ENCODE assay signal across 19 cellular contexts in genomic region chr12:51192284-51192671, GRCh38.
"Had no signal": no experiment of that assay in that cellular context is flagged by ENCODE, and none has a peak within 500 bp of the region (broad histone marks: within the 10 kb centered on the region; RNA-seq: fewer than 3 reads in every experiment).

No MANE protein-coding gene starts in this region.

- H3K4me3 ChIP-seq: hepatocyte, lower lobe of right lung, prostate gland, right atrium auricular region, skin epidermis, tibial nerve had no signal

- H3K27ac Mint-ChIP-seq: activated T-helper 1 cell treated with anti-CD3 and anti-CD28 coated beads, Interleukin-12 subunit alpha, Interleukin-12 subunit beta, Interleukin-2, Interleukin-4 antibody, amounts not matched to agents 30 ng/mL and 10 ng/mL and 1 ng/mL, durations not matched to agents 14 hours and 24 hours and 36 hours; nephron progenitor cell; T-helper 1 cell treated with Interleukin-12 subunit alpha and Interleukin-12 subunit beta and Interleukin-4 antibody, amounts not matched to agents 30 μg/mL and 1 μg/mL, for 36 hours had no signal

- H3K9me3 Mint-ChIP-seq: activated naive CD4-positive, alpha-beta T cell treated with anti-CD3 and anti-CD28 coated beads, Interleukin-2, amount 50 U/mL, for 72 hours; activated T-helper 1 cell treated with anti-CD3 and anti-CD28 coated beads, Interleukin-12 subunit alpha, Interleukin-12 subunit beta, Interleukin-2, Interleukin-4 antibody, amounts not matched to agents 30 ng/mL and 10 ng/mL and 1 ng/mL, durations not matched to agents 14 hours and 24 hours and 36 hours; nephron progenitor cell; T-helper 1 cell treated with Interleukin-12 subunit alpha and Interleukin-12 subunit beta and Interleukin-4 antibody, amounts not matched to agents 30 μg/mL and 1 μg/mL, for 36 hours had no signal

- H3K4me3 Mint-ChIP-seq: activated T-helper 1 cell treated with anti-CD3 and anti-CD28 coated beads, Interleukin-12 subunit alpha, Interleukin-12 subunit beta, Interleukin-2, Interleukin-4 antibody, amounts not matched to agents 30 ng/mL and 10 ng/mL and 1 ng/mL, durations not matched to agents 14 hours and 24 hours and 36 hours; nephron progenitor cell; T-helper 1 cell treated with Interleukin-12 subunit alpha and Interleukin-12 subunit beta and Interleukin-4 antibody, amounts not matched to agents 30 μg/mL and 1 μg/mL, for 36 hours had no signal

- H3K27me3 ChIP-seq: hepatocyte, right atrium auricular region, tibial nerve had no signal

- DNase-seq: activated CD4-positive, alpha-beta T cell treated with anti-CD3 and anti-CD28 coated beads for 1 hour; activated CD4-positive, alpha-beta T cell treated with anti-CD3 and anti-CD28 coated beads, Interleukin-2, amount 50 U/mL, for 4 hours; activated gamma-delta T cell treated with Interleukin-2 at 50 U/mL for 16 hours; activated T-cell treated with anti-CD3 and anti-CD28 coated beads for 4 hours; dermis blood vessel endothelial cell; foreskin fibroblast; lower lobe of right lung; nephron progenitor cell; stimulated activated naive CD8-positive, alpha-beta T cell treated with anti-CD3 and anti-CD28 coated beads, Interleukin-15, Interleukin-2, amounts not matched to agents 100 U/mL and 50 U/mL, for 24 hours; substantia nigra had no signal

- ATAC-seq: activated naive CD4-positive, alpha-beta T cell treated with anti-CD3 and anti-CD28 coated beads, Interleukin-2, amount 50 U/mL, for 72 hours; lower lobe of right lung; stimulated activated naive CD8-positive, alpha-beta T cell treated with anti-CD3 and anti-CD28 coated beads, Interleukin-15, Interleukin-2, amounts not matched to agents 100 U/mL and 50 U/mL, for 24 hours had no signal

- H3K4me1 ChIP-seq: lower lobe of right lung, prostate gland had no signal

- H2AFZ ChIP-seq: hepatocyte had no signal

- H3K27ac ChIP-seq: hepatocyte, lower lobe of right lung, prostate gland, right atrium auricular region, skin epidermis, tibial nerve, VCaP had no signal

- H3K9me3 ChIP-seq: lower lobe of right lung, prostate gland, right atrium auricular region, tibial nerve had no signal

- H3K79me2 ChIP-seq: hepatocyte had no signal

- H3K4me2 ChIP-seq: hepatocyte had no signal

- H3K36me3 ChIP-seq: prostate gland had no signal

- H3K36me3 Mint-ChIP-seq: activated naive CD4-positive, alpha-beta T cell treated with anti-CD3 and anti-CD28 coated beads, Interleukin-2, amount 50 U/mL, for 72 hours had no signal
